ENCODE assay signal across 9 cellular contexts in the genomic region with DNA sequence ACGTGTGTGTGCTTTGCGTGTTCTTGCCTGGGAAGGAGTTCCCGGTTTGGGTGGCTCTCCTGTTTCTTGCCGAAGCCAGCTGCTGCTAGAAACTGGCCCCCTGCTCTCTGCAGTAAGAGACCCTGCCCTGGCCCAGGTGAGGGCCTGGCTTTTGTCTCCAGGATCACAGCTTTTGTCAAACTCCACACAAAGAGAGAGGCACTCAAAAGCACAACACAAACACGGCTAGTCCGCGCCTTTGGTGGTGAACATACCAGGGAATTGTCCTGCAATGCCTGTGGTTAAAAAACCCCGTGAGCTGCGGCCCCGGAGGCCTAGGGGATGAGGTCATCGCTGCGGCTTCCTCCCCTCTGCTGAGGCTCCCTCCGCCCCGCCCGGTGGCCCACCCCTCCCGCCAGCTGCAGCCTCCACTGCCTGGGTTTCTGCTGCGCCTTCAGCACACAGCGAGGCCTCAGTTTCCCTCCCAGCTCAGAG.
DNase-seq lines count a peak whose midpoint lies in the region; ATAC-seq and TF ChIP-seq lines count a peak whose summit lies in the region.
"Had no signal": no experiment of that assay in that cellular context is flagged by ENCODE, and none has a peak within 500 bp of the region (broad histone marks: within the 10 kb centered on the region; RNA-seq: fewer than 3 reads in every experiment).

No MANE protein-coding gene starts in this region.

- no peaks in the 10 kb centered on the region for H3F3A ChIP-seq in PC-3 (ENCODE audit: low read length, unreplicated experiment)

- peak overlapping the region; percentile 84 for H2AFZ ChIP-seq in PC-3 (ENCODE audit: low read length)
- H2AFZ ChIP-seq in mammary epithelial cell (ENCODE audit: low read depth, low read length), result no peak overlapping the region

- H3K27ac ChIP-seq in PC-3 (ENCODE audit: low read length) (peak overlapping the region; percentile 92), mammary epithelial cell (ENCODE audit: insufficient read depth, low read depth, low read length) (no peak overlapping the region)

- no peaks in the 10 kb centered on the region for H3K9me2 ChIP-seq in PC-3 (replicated peaks; ENCODE audit: low read length)

- POLR2A ChIA-PET in PC-3 (lab: Charles Lee; ENCODE audit: unreplicated experiment), result no interaction called here

- H3K4me3 ChIP-seq in PC-3 (ENCODE audit: low read length) (peak overlapping the region; percentile 66), mammary epithelial cell (replicated peaks in 1 of 3; ENCODE audit: insufficient read depth in 1 of 3, low read depth in 2 of 3, low read length in 3 of 3) (no peak overlapping the region)

- H4K20me1 ChIP-seq in PC-3 (ENCODE audit: low read length) (no peaks in the 10 kb centered on the region), mammary epithelial cell (ENCODE audit: insufficient read depth, low read length) (no peaks in the 10 kb centered on the region)

- WGBS in mammary epithelial cell (ENCODE audit: low coverage, missing lambda C conversion rate), result 46% methylated on average over 10 of the region's 18 CpGs

- TF ChIP-seq CTCF in PC-3 (conservative IDR thresholded peaks at IDR 0.05; ENCODE audit: low read depth, low read length) (no peak), mammary epithelial cell (conservative IDR thresholded peaks at IDR 0.05 in 1 of 2, IDR thresholded peaks at IDR 0.05 in 1 of 2; ENCODE audit: extremely low read depth in 1 of 2, insufficient read depth in 1 of 2, low read depth in 1 of 2, low read length in 2 of 2) (no peak)

- no peaks in the 10 kb centered on the region; the same call in 1 of the 2 replicates for H3K36me3 ChIP-seq in PC-3 (ENCODE audit: low read depth, low read length)
- H3K36me3 ChIP-seq in mammary epithelial cell (ENCODE audit: insufficient read depth, low read length), result no peaks in the 10 kb centered on the region

- peak overlapping the region; percentile 81 for H3K9ac ChIP-seq in PC-3 (ENCODE audit: low read length)
- no peak overlapping the region for H3K9ac ChIP-seq in mammary epithelial cell (ENCODE audit: insufficient read depth, low read length)

- ATAC-seq in PC-3 (peak; percentile 73), GM19035 (IDR thresholded peaks at IDR 0.05; ENCODE audit: unreplicated experiment) (no peak)
- no peak for ATAC-seq in stimulated activated naive CD8-positive, alpha-beta T cell treated with anti-CD3 and anti-CD28 coated beads, Interleukin-15, Interleukin-2, amounts not matched to agents 100 U/mL and 50 U/mL, for 24 hours

- H3K79me2 ChIP-seq in PC-3 (ENCODE audit: low read length) (no peaks in the 10 kb centered on the region), mammary epithelial cell (ENCODE audit: insufficient read depth, low read length) (no peaks in the 10 kb centered on the region)

- H3K9me3 ChIP-seq in PC-3 (ENCODE audit: low read length) (no peaks in the 10 kb centered on the region), mammary epithelial cell (replicated peaks; ENCODE audit: insufficient read depth, low read length) (no peaks in the 10 kb centered on the region)

- H3K4me2 ChIP-seq in PC-3 (ENCODE audit: low read length) (peak overlapping the region; percentile 92), mammary epithelial cell (ENCODE audit: insufficient read depth, low read depth, low read length) (peak overlapping the region; percentile 57)

- in situ Hi-C loops in mammary epithelial cell (cut with MboI; ENCODE audit: low sequenced_read_pairs in 2 of 2) (loop anchor here (5.0 kb wide), 2 partner anchors 106 to 354 kb away; partner anchors contain the start of gene CDKN1C (in 2 of the 2)), G401 (cut with HindIII; ENCODE audit: low sequenced_read_pairs) (no loop called here)

- H3K27me3 ChIP-seq in PC-3 (ENCODE audit: low read length) (no peaks in the 10 kb centered on the region), mammary epithelial cell (ENCODE audit: insufficient read depth, low read length) (no peaks in the 10 kb centered on the region)

- peak; percentile 32 for DNase-seq in NK-92 treated with Interleukin-12 subunit alpha and Interleukin-12 subunit beta, amount 100 ng/mL, for 24 hours (lab: John Stamatoyannopoulos, UW)
- DNase-seq in NK-92 (lab: John Stamatoyannopoulos, UW; ENCODE audit: unreplicated experiment) (no peak), PC-3 (peak; percentile 93), mammary epithelial cell (peak; percentile 80), left kidney (ENCODE audit: low read depth, low spot score) (peak; percentile 88), G401 (ENCODE audit: low spot score) (no peak)
- DNase-seq in stimulated activated naive CD8-positive, alpha-beta T cell treated with anti-CD3 and anti-CD28 coated beads, Interleukin-15, Interleukin-2, amounts not matched to agents 100 U/mL and 50 U/mL, for 24 hours, result peak; percentile 68
- DNase-seq: CD4-positive, CD25-positive, alpha-beta regulatory T cell had no signal

- CTCF ChIA-PET in PC-3 (lab: Charles Lee) (interaction anchor here (0.5 to 3.0 kb wide), 7 partner anchors 8 to 397 kb away, joined by 3 to 40 read pairs (median 6); no protein-coding TSS in a partner anchor), mammary epithelial cell (lab: Charles Lee; ENCODE audit: low non-redundant PET) (interaction anchor here (0.6 to 0.9 kb wide), 2 partner anchors 347 to 355 kb away, joined by 4 to 5 read pairs; no protein-coding TSS in a partner anchor)

- intact Hi-C loops in PC-3 (cut with micrococcal nuclease) (loop anchor here (1.0 to 5.0 kb wide), 2 partner anchors 164 to 355 kb away; partner anchors contain the start of gene KCNQ1OT1), mammary epithelial cell (cut with micrococcal nuclease) (loop anchor here (1.0 to 10.0 kb wide), 4 partner anchors 339 to 683 kb away; no protein-coding TSS in a partner anchor)

- peaks cover 20% of the 10 kb centered on the region for H3K4me1 ChIP-seq in PC-3 (ENCODE audit: insufficient read depth, low read length)
- peaks cover 24% of the 10 kb centered on the region for H3K4me1 ChIP-seq in mammary epithelial cell (ENCODE audit: insufficient read depth, low read length)

- dilution Hi-C loops in mammary epithelial cell (cut with HindIII; ENCODE audit: low sequenced_read_pairs), result loop anchor here (25.0 kb wide), 1 partner anchor 354 kb away; the partner anchor contains the start of gene CDKN1C

- no TSS peak for BruUV-seq in PC-3 (replicated peaks; lab: Mats Ljungman, UMichigan)
- BruUV-seq in mammary epithelial cell (replicated peaks; lab: Mats Ljungman, UMichigan), result no TSS peak

Comparison
In these comparisons a context has a peak if more than half of its experiments do, and no peak if none do; other contexts are left out.
1. DNase-seq: peak in NK-92 treated with Interleukin-12 subunit alpha and Interleukin-12 subunit beta, amount 100 ng/mL, for 24 hours (single experiment), PC-3 (single experiment), mammary epithelial cell (single experiment), left kidney (single experiment) and stimulated activated naive CD8-positive, alpha-beta T cell treated with anti-CD3 and anti-CD28 coated beads, Interleukin-15, Interleukin-2, amounts not matched to agents 100 U/mL and 50 U/mL, for 24 hours (single experiment); none in NK-92 (single experiment) and G401 (single experiment).